ENCODE assay signal across 13 cellular contexts in the genomic region with DNA sequence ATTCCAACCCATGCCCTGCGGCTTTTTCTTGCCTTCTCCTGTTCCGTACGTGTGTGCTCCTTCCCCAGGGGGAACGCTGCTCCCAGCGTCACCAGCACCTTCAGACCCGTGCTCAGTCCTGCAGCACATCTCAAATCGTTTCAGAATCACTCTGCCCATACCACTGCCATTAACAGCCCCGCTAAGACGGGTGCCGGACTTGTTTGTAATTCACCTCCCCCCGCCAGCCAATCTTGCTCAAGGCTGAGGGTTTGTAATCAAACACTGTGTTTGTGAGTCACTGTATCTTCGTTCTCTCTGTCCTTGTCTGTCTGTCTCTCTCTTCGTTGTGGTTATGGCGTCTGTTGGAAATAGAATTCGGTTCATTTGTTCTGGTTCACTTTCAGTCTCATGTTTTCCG. TPM values are rescaled to one million over a fixed set of nuclear protein-coding genes. Genes with fewer than 3 reads are reported as not detected.
DNase-seq lines count a peak whose midpoint lies in the region; ATAC-seq and TF ChIP-seq lines count a peak whose summit lies in the region.
"Had no signal": no experiment of that assay in that cellular context is flagged by ENCODE, and none has a peak within 500 bp of the region (broad histone marks: within the 10 kb centered on the region; RNA-seq: fewer than 3 reads in every experiment).

No MANE protein-coding gene starts in this region.

- H3K4me3 ChIP-seq in MM.1S (ENCODE audit: low read length) (peak overlapping the region; percentile 30; the same call in 1 of the 2 replicates), left lung (peak overlapping the region in 1 of 2 donors; percentile 4), upper lobe of right lung (peak overlapping the region; percentile 30)
- H3K4me3 ChIP-seq: dorsolateral prefrontal cortex had no signal

- H3K27me3 Mint-ChIP-seq in MCF 10A (ENCODE audit: insufficient read depth, unreplicated experiment) = peaks cover 8% of the 10 kb centered on the region

- intact Hi-C loops in MCF 10A (cut with micrococcal nuclease) = loop anchor here (2.0 kb wide), 1 partner anchor 40 kb away; the partner anchor contains the start of gene EIF4A3
- intact Hi-C loops in left lung (cut with DNase I) = no loop called here
- intact Hi-C loops in upper lobe of right lung (cut with DNase I) = no loop called here

- peak; percentile 35 for ATAC-seq in left lung
- ATAC-seq in upper lobe of right lung = no peak
- no peak for ATAC-seq in GM21529 (IDR thresholded peaks at IDR 0.05; ENCODE audit: unreplicated experiment)
- ATAC-seq: naive thymus-derived CD8-positive, alpha-beta T cell had no signal

- no peaks in the 10 kb centered on the region for H3F3A ChIP-seq in MM.1S (ENCODE audit: insufficient read depth, low read length)

- POLR2A ChIA-PET in MCF 10A (lab: Yijun Ruan, JAX) = interaction anchor here (0.9 to 2.4 kb wide), 6 partner anchors 27 to 93 kb away, joined by 3 to 9 read pairs (median 6); partner anchors contain the start of gene GAA

- H3K27me3 ChIP-seq in MM.1S (replicated peaks; ENCODE audit: insufficient read depth, low read length) (peaks cover 83% of the 10 kb centered on the region), left lung (peaks cover 0 to 4% of the 10 kb centered on the region in 2 donors), upper lobe of right lung (no peaks in the 10 kb centered on the region)
- H3K27me3 ChIP-seq: dorsolateral prefrontal cortex had no signal

- CTCF ChIA-PET in MCF 10A (lab: Yijun Ruan, JAX) = interaction anchor here (0.6 to 1.8 kb wide), 2 partner anchors 9 to 86 kb away, joined by 3 to 8 read pairs; partner anchors contain the start of gene GAA

- H4K20me1 ChIP-seq in MM.1S (ENCODE audit: insufficient read depth, low read length) = no peaks in the 10 kb centered on the region

- no peak for DNase-seq in MM.1S
- DNase-seq in MCF 10A (ENCODE audit: unreplicated experiment) = peak; percentile 76
- DNase-seq in left lung = no peak
- DNase-seq in upper lobe of right lung = no peak
- no peak for DNase-seq in NCI-H1048 (lab: John Stamatoyannopoulos, UW)
- no peak for DNase-seq in NOMO-1 treated with DMSO at 0.1 percent for 48 hours (lab: John Stamatoyannopoulos, UW; ENCODE audit: unreplicated experiment)
- DNase-seq: activated naive CD4-positive, alpha-beta T cell treated with anti-CD3 and anti-CD28 coated beads for 36 hours; dorsolateral prefrontal cortex; naive thymus-derived CD8-positive, alpha-beta T cell; NCI-H1105; NCI-H774; T-helper 1 cell had no signal

- H3K36me3 ChIP-seq in MM.1S (replicated peaks; ENCODE audit: insufficient read depth, low read length) = no peaks in the 10 kb centered on the region
- H3K36me3 ChIP-seq in left lung = no peaks in the 10 kb centered on the region
- H3K36me3 ChIP-seq in upper lobe of right lung = no peaks in the 10 kb centered on the region

- H3K4me2 ChIP-seq in MM.1S (ENCODE audit: low read depth, low read length) = peak overlapping the region; percentile 38

- BruUV-seq in MCF 10A (replicated peaks; lab: Mats Ljungman, UMichigan) = no TSS peak

- no peaks in the 10 kb centered on the region for H3K79me2 ChIP-seq in MM.1S (ENCODE audit: low read length)

- H3K4me1 Mint-ChIP-seq in MCF 10A (ENCODE audit: insufficient read depth, unreplicated experiment) = peaks cover 8% of the 10 kb centered on the region

- peak overlapping the region; percentile 17; the same call in 1 of the 2 replicates for H2AFZ ChIP-seq in MM.1S (ENCODE audit: low read length)

- no peaks in the 10 kb centered on the region for H3K9me3 ChIP-seq in MM.1S (replicated peaks; ENCODE audit: insufficient read depth, low read length)
- no peaks in the 10 kb centered on the region for H3K9me3 ChIP-seq in left lung
- H3K9me3 ChIP-seq in upper lobe of right lung = no peaks in the 10 kb centered on the region

- H3K27ac ChIP-seq in MM.1S (ENCODE audit: low read length) (no peak overlapping the region), left lung (peak overlapping the region in 1 of 2 donors; percentile 24), upper lobe of right lung (peak overlapping the region; percentile 55)
- H3K27ac ChIP-seq: dorsolateral prefrontal cortex had no signal

- H3K4me3 Mint-ChIP-seq in MCF 10A (ENCODE audit: unreplicated experiment) = peak overlapping the region; percentile 62
- H3K4me3 Mint-ChIP-seq: activated naive CD4-positive, alpha-beta T cell treated with anti-CD3 and anti-CD28 coated beads for 36 hours; naive thymus-derived CD8-positive, alpha-beta T cell had no signal

- TF ChIP-seq CTCF in MM.1S (IDR thresholded peaks at IDR 0.05; ENCODE audit: low read length) (no peak), MCF 10A (IDR thresholded peaks at IDR 0.05; ENCODE audit: unreplicated experiment) (no peak), left lung (IDR thresholded peaks at IDR 0.05) (no peak), upper lobe of right lung (IDR thresholded peaks at IDR 0.05) (no peak)

- H3K9me2 ChIP-seq in MM.1S (replicated peaks; ENCODE audit: insufficient read depth, low read length) = no peaks in the 10 kb centered on the region

- H3K9me3 Mint-ChIP-seq in MCF 10A (ENCODE audit: unreplicated experiment) = no peaks in the 10 kb centered on the region
- H3K9me3 Mint-ChIP-seq: activated naive CD4-positive, alpha-beta T cell treated with anti-CD3 and anti-CD28 coated beads for 36 hours; naive thymus-derived CD8-positive, alpha-beta T cell had no signal

- H3K9ac ChIP-seq in MM.1S (ENCODE audit: low read length) = no peak overlapping the region

- peak overlapping the region; percentile 67 for H3K27ac Mint-ChIP-seq in MCF 10A (ENCODE audit: low read depth, unreplicated experiment)
- H3K27ac Mint-ChIP-seq: activated naive CD4-positive, alpha-beta T cell treated with anti-CD3 and anti-CD28 coated beads for 36 hours had no signal

- H3K36me3 Mint-ChIP-seq in MCF 10A (ENCODE audit: insufficient read depth, unreplicated experiment) = no peaks in the 10 kb centered on the region
- H3K36me3 Mint-ChIP-seq: naive thymus-derived CD8-positive, alpha-beta T cell had no signal

- no peaks in the 10 kb centered on the region for H3K4me1 ChIP-seq in MM.1S (ENCODE audit: low read length)
- H3K4me1 ChIP-seq in left lung = peaks cover 4 to 19% of the 10 kb centered on the region in 2 donors
- peaks cover 21% of the 10 kb centered on the region for H3K4me1 ChIP-seq in upper lobe of right lung

RNA-seq across cellular contexts. Expression of gene CARD14, which starts 17.3 kb away (rescaled TPM):
- total RNA-seq in MCF 10A (2022) = 0.20 TPM in 1 of 2 replicates, not detected in the other
- total RNA-seq in left lung = 1 to 10 TPM in 1 of 2 donors, under 1 TPM in 1; 0.41 to 1.0 TPM
- total RNA-seq in upper lobe of right lung = 1.1 TPM
- total RNA-seq: activated naive CD4-positive, alpha-beta T cell treated with anti-CD3 and anti-CD28 coated beads for 36 hours; naive thymus-derived CD8-positive, alpha-beta T cell had no signal

RNA-seq across cellular contexts. Expression of gene SGSH, which starts 33.0 kb away (rescaled TPM):
- total RNA-seq in MCF 10A (2022) (42.0 and 42.4 TPM in 2 replicates), left lung (10 to 100 TPM; 55.4 to 83.8 TPM), upper lobe of right lung (59.8 TPM)

RNA-seq across cellular contexts. Expression of gene SLC26A11, which starts 33.1 kb away (rescaled TPM):
- 11.7 and 13.6 TPM in 2 replicates for total RNA-seq in MCF 10A (2022)
- total RNA-seq in left lung = 10 to 100 TPM; 31.9 to 36.0 TPM
- 51.6 TPM for total RNA-seq in upper lobe of right lung

RNA-seq across cellular contexts. Expression of gene EIF4A3, which starts 40.2 kb away (rescaled TPM):
- total RNA-seq in MCF 10A (2022) (87.0 and 97.7 TPM in 2 replicates), left lung (10 to 100 TPM; 58.5 to 72.9 TPM), upper lobe of right lung (56.0 TPM)
